In genomic region chr4:184649026-184649970, GRCh38 we compare ENCODE assay signal across 8 cellular contexts. TPM values are rescaled to one million over a fixed set of nuclear protein-coding genes. Genes with fewer than 3 reads are reported as not detected.
A peak's percentile ranks its signal among the peaks of the same experiment; 100 is the strongest.
DNase-seq lines count a peak whose midpoint lies in the region; ATAC-seq and TF ChIP-seq lines count a peak whose summit lies in the region.

Gene CASP3, minus strand, starts transcription at chr4:184649447. Its CDS starts 10,994 bp downstream, at chr4:184638453.
Gene PRIMPOL, plus strand, starts transcription at chr4:184649738. Its CDS starts 7,403 bp downstream, at chr4:184657141.

- peak within 1 kb of the TSS; percentile 69 for H3K9ac ChIP-seq in fibroblast of lung (ENCODE audit: insufficient read depth, low read length)

- DNase-seq in EL (peak; percentile 95), GOT3 (lab: John Stamatoyannopoulos, UW) (peak; percentile 72), LHCN-M2 (ENCODE audit: low read depth) (peak; percentile 94), RPMI7951 (ENCODE audit: low read depth) (peak; percentile 91), fibroblast of lung (ENCODE audit: low read depth in 2 of 2) (peak; percentile 92), natural killer cell (peak; percentile 94)
- DNase-seq in activated T-helper 1 cell treated with anti-CD3 and anti-CD28 coated beads, Interleukin-12 subunit alpha, Interleukin-12 subunit beta, Interleukin-2, Interleukin-4 antibody, amounts not matched to agents 30 ng/mL and 10 ng/mL and 1 ng/mL, durations not matched to agents 14 hours and 24 hours and 36 hours (ENCODE audit: low spot score), result peak; percentile 96
- peak; percentile 91 to 96 (median 93) for DNase-seq in stimulated activated naive CD4-positive, alpha-beta T cell (lab: John Stamatoyannopoulos, UW)

- peak within 1 kb of the TSS; percentile 56 for H2AFZ ChIP-seq in fibroblast of lung (ENCODE audit: low read length)

- H3K9me3 Mint-ChIP-seq in activated T-helper 1 cell treated with anti-CD3 and anti-CD28 coated beads, Interleukin-12 subunit alpha, Interleukin-12 subunit beta, Interleukin-2, Interleukin-4 antibody, amounts not matched to agents 30 ng/mL and 10 ng/mL and 1 ng/mL, durations not matched to agents 14 hours and 24 hours and 36 hours, result no peaks in the 10 kb centered on the region
- H3K9me3 Mint-ChIP-seq in natural killer cell, result no peaks in the 10 kb centered on the region

- peak within 1 kb of the TSS; percentile 84 for H3K27ac ChIP-seq in fibroblast of lung (ENCODE audit: insufficient read depth, low read length)

- ATAC-seq in natural killer cell, result peak; percentile 87 to 97 (median 87)

- H3K36me3 Mint-ChIP-seq in activated T-helper 1 cell treated with anti-CD3 and anti-CD28 coated beads, Interleukin-12 subunit alpha, Interleukin-12 subunit beta, Interleukin-2, Interleukin-4 antibody, amounts not matched to agents 30 ng/mL and 10 ng/mL and 1 ng/mL, durations not matched to agents 14 hours and 24 hours and 36 hours (ENCODE audit: low read depth), result peaks cover 48% of the 10 kb centered on the region
- H3K36me3 Mint-ChIP-seq in natural killer cell, result no peaks in the 10 kb centered on the region

- H3K4me1 Mint-ChIP-seq in activated T-helper 1 cell treated with anti-CD3 and anti-CD28 coated beads, Interleukin-12 subunit alpha, Interleukin-12 subunit beta, Interleukin-2, Interleukin-4 antibody, amounts not matched to agents 30 ng/mL and 10 ng/mL and 1 ng/mL, durations not matched to agents 14 hours and 24 hours and 36 hours (ENCODE audit: low read depth), result peaks cover 59% of the 10 kb centered on the region
- peaks cover 62 to 69% of the 10 kb centered on the region in 2 donors for H3K4me1 Mint-ChIP-seq in natural killer cell

- no peaks in the 10 kb centered on the region for H3K27me3 Mint-ChIP-seq in activated T-helper 1 cell treated with anti-CD3 and anti-CD28 coated beads, Interleukin-12 subunit alpha, Interleukin-12 subunit beta, Interleukin-2, Interleukin-4 antibody, amounts not matched to agents 30 ng/mL and 10 ng/mL and 1 ng/mL, durations not matched to agents 14 hours and 24 hours and 36 hours (ENCODE audit: insufficient read depth)
- H3K27me3 Mint-ChIP-seq in natural killer cell (ENCODE audit: low read depth in 2 of 2), result no peaks in the 10 kb centered on the region

- H3K27me3 ChIP-seq in fibroblast of lung (ENCODE audit: control insufficient read depth, insufficient read depth, low read length), result no peaks in the 10 kb centered on the region

- no peaks in the 10 kb centered on the region for H4K20me1 ChIP-seq in fibroblast of lung (ENCODE audit: control insufficient read depth, extremely low read depth, insufficient read depth, low read length)

- H3K4me1 ChIP-seq in fibroblast of lung (ENCODE audit: control insufficient read depth, extremely low read depth, insufficient read depth, low read length), result peaks cover 11% of the 10 kb centered on the region

- H3K36me3 ChIP-seq in fibroblast of lung (ENCODE audit: control insufficient read depth, insufficient read depth, low read length), result no peaks in the 10 kb centered on the region

- H3K4me3 ChIP-seq in fibroblast of lung (replicated peaks in 1 of 4; ENCODE audit: control extremely low read depth in 1 of 4, insufficient read depth in 1 of 4, low read depth in 3 of 4, low read length in 4 of 4), result peak within 1 kb of the TSS; percentile 53 to 90 (median 82)

- H3K79me2 ChIP-seq in fibroblast of lung (ENCODE audit: control insufficient read depth, insufficient read depth, low read length), result peaks cover 46% of the 10 kb centered on the region

- TF ChIP-seq CTCF in fibroblast of lung (conservative IDR thresholded peaks at IDR 0.05 in 1 of 2, IDR thresholded peaks at IDR 0.05 in 1 of 2; ENCODE audit: low read depth in 1 of 2, low read length in 2 of 2), result peak in 1 of 2 donors; percentile 3
- TF ChIP-seq CTCF in natural killer cell (IDR thresholded peaks at IDR 0.05), result no peak

- H3K9me3 ChIP-seq in fibroblast of lung (ENCODE audit: control insufficient read depth, insufficient read depth, low read depth, low read length), result no peaks in the 10 kb centered on the region

- H3K4me3 Mint-ChIP-seq in activated T-helper 1 cell treated with anti-CD3 and anti-CD28 coated beads, Interleukin-12 subunit alpha, Interleukin-12 subunit beta, Interleukin-2, Interleukin-4 antibody, amounts not matched to agents 30 ng/mL and 10 ng/mL and 1 ng/mL, durations not matched to agents 14 hours and 24 hours and 36 hours, result peak within 1 kb of the TSS; percentile 95
- H3K4me3 Mint-ChIP-seq in natural killer cell, result peak within 1 kb of the TSS; percentile 97

- peak within 1 kb of the TSS; percentile 94 for H3K4me2 ChIP-seq in fibroblast of lung (ENCODE audit: extremely low read depth, insufficient read depth, low read length)

- H3K27ac Mint-ChIP-seq in activated T-helper 1 cell treated with anti-CD3 and anti-CD28 coated beads, Interleukin-12 subunit alpha, Interleukin-12 subunit beta, Interleukin-2, Interleukin-4 antibody, amounts not matched to agents 30 ng/mL and 10 ng/mL and 1 ng/mL, durations not matched to agents 14 hours and 24 hours and 36 hours, result peak within 1 kb of the TSS; percentile 91
- H3K27ac Mint-ChIP-seq in natural killer cell, result peak within 1 kb of the TSS; percentile 89 to 90

- intact Hi-C loops in activated T-helper 1 cell treated with anti-CD3 and anti-CD28 coated beads, Interleukin-12 subunit alpha, Interleukin-12 subunit beta, Interleukin-2, Interleukin-4 antibody, amounts not matched to agents 30 ng/mL and 10 ng/mL and 1 ng/mL, durations not matched to agents 14 hours and 24 hours and 36 hours (cut with micrococcal nuclease), result loop anchor here (1.0 to 5.0 kb wide), 20 partner anchors 19 to 1144 kb away; partner anchors contain the start of genes ANKRD37, CENPU, ING2 and IRF2
- intact Hi-C loops in natural killer cell (cut with micrococcal nuclease), result loop anchor here (1.0 to 5.0 kb wide), 7 partner anchors 85 to 553 kb away; partner anchors contain the start of genes CENPU, CFAP97 and IRF2

RNA-seq across cellular contexts. Expression of gene CASP3, which starts in this region (rescaled TPM):
- total RNA-seq in LHCN-M2 (2014; rRNA removed) (50.2 and 52.2 TPM in 2 replicates), fibroblast of lung (26.4 and 28.2 TPM in 2 replicates), natural killer cell (10 to 100 TPM; 20.9 to 35.1 (median 30.2) TPM)
- 14.1 TPM for polyA plus RNA-seq in LHCN-M2 (2012)
- total RNA-seq in RPMI7951 (2014; rRNA removed; shearing (Covaris generic)), result 50.8 and 56.1 TPM in 2 replicates
- total RNA-seq in activated T-helper 1 cell treated with anti-CD3 and anti-CD28 coated beads, Interleukin-12 subunit alpha, Interleukin-12 subunit beta, Interleukin-2, Interleukin-4 antibody, amounts not matched to agents 30 ng/mL and 10 ng/mL and 1 ng/mL, durations not matched to agents 14 hours and 24 hours and 36 hours, result 116 and 121 TPM in 2 replicates
- polyA plus RNA-seq in fibroblast of lung, result 34.2 and 41.1 TPM in 2 replicates
- 23.6 and 27.7 TPM in 2 replicates for polyA plus RNA-seq in fibroblast of lung (2012)
- polyA minus RNA-seq in fibroblast of lung (ENCODE audit: low replicate concordance), result 6.9 and 10.4 TPM in 2 replicates

RNA-seq across cellular contexts. Expression of gene PRIMPOL, which starts in this region (rescaled TPM):
- total RNA-seq in LHCN-M2 (2014; rRNA removed) (20.6 and 29.0 TPM in 2 replicates), fibroblast of lung (19.3 and 22.3 TPM in 2 replicates), natural killer cell (10 to 100 TPM; 13.2 to 17.9 (median 16.9) TPM)
- 5.7 TPM for polyA plus RNA-seq in LHCN-M2 (2012)
- total RNA-seq in RPMI7951 (2014; rRNA removed; shearing (Covaris generic)), result 23.7 and 30.9 TPM in 2 replicates
- 16.4 and 19.7 TPM in 2 replicates for total RNA-seq in activated T-helper 1 cell treated with anti-CD3 and anti-CD28 coated beads, Interleukin-12 subunit alpha, Interleukin-12 subunit beta, Interleukin-2, Interleukin-4 antibody, amounts not matched to agents 30 ng/mL and 10 ng/mL and 1 ng/mL, durations not matched to agents 14 hours and 24 hours and 36 hours
- 11.5 and 15.1 TPM in 2 replicates for polyA plus RNA-seq in fibroblast of lung
- polyA plus RNA-seq in fibroblast of lung (2012), result 7.9 and 8.1 TPM in 2 replicates
- 0.59 TPM in 1 of 2 replicates, not detected in the other for polyA minus RNA-seq in fibroblast of lung (ENCODE audit: low replicate concordance)

Comparison
In these comparisons a context has a peak if more than half of its experiments do, and no peak if none do; other contexts are left out.
1. Peak in every context shown above with its lines: DNase-seq, ATAC-seq, H3K4me3 ChIP-seq and H3K27ac ChIP-seq.